In the genomic region with DNA sequence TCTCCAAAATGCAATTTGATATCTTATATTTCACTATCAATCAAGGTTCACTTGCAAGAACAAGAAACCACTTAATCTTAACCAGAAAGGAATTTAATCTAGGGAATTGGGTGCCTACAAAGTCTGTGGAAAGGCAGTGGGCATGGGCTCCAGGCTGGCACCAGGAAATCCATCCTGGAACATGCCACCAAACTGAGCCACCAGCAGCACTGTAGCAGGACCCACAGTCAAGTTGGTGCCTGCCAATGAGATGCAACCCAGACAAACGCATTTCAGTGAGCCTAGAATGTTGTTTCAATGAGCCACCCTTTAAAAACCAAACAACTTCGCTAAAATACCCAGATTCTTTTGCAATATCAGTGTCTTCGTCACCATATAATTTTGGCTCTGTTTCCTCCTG, we compare ENCODE assay signal across 29 cellular contexts.
"Had no signal": no experiment of that assay in that cellular context is flagged by ENCODE, and none has a peak within 500 bp of the region (broad histone marks: within the 10 kb centered on the region; RNA-seq: fewer than 3 reads in every experiment).

No MANE protein-coding gene starts in this region.

- FAIRE-seq: astrocyte, colon, TTC549 had no signal

- H3K27me3 ChIP-seq: Peyer's patch had no signal

- ATAC-seq: activated CD4-positive, CD25-positive, alpha-beta regulatory T cell treated with anti-CD3 and anti-CD28 coated beads, Interleukin-2, amount 50 U/mL, for 24 hours; activated T-helper 17 cell treated with anti-CD3 and anti-CD28 coated beads, Interleukin-2, amount 50 U/mL, for 72 hours; T-cell had no signal

- H3K9me3 ChIP-seq: Peyer's patch had no signal

- DNase-seq: activated CD4-positive, alpha-beta memory T cell treated with anti-CD3 and anti-CD28 coated beads for 36 hours; activated CD4-positive, alpha-beta T cell treated with anti-CD3 and anti-CD28 coated beads for 48 hours; activated gamma-delta T cell; activated naive CD4-positive, alpha-beta T cell treated with anti-CD3 and anti-CD28 coated beads for 36 hours; activated T-cell treated with anti-CD3 and anti-CD28 coated beads for 4 hours; activated T-cell treated with anti-CD3 and anti-CD28 coated beads, Interleukin-2, amount 50 U/mL, for 48 hours; amygdala; cerebellar nuclear complex; Karpas-422; NCI-H1105; NCI-H1436; NCI-H1694 treated with DMSO at 0.1 percent for 48 hours; NCI-H2029 treated with DMSO at 0.1 percent for 48 hours; NCI-H345; NCI-H510A; NCI-H526 treated with DMSO at 0.1 percent for 48 hours; NCI-H82; Peyer's patch; SHP77 treated with DMSO at 0.1 percent for 48 hours; T-cell; T-helper 2 cell; T1000 had no signal

- H3K4me3 ChIP-seq: Peyer's patch had no signal

- H3K4me1 ChIP-seq: Peyer's patch had no signal

- H3K27ac ChIP-seq: Peyer's patch, RWPE1, VCaP had no signal
